In the genomic region with DNA sequence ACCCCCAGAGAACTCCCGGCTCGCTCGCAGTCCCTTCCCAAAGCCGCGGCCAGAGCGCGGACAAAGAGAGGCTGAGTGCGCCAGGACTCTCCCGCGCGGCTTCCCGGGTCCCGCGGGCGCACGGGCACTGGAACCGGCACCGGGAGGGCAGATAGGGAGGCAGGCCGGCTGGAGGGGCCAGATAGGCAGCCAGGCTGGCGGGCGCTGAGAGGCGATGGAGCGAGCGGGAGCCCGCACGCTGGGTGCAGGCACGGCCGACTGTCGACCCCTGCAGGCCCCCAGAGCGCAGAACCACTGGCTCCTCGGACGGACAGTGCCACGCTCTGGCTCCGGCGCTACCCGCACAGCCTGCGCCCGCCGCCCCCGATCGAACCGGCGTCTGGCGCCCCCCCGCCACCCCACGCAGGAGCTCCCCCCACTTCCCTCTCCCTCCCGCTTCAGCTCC, we compare ENCODE assay signal across 7 cellular contexts. TPM values are rescaled to one million over a fixed set of nuclear protein-coding genes. Genes with fewer than 3 reads are reported as not detected.
DNase-seq lines count a peak whose midpoint lies in the region; ATAC-seq and TF ChIP-seq lines count a peak whose summit lies in the region.

No MANE protein-coding gene starts in this region.

- no peaks in the 10 kb centered on the region for H4K20me1 ChIP-seq in IMR-90 (ENCODE audit: insufficient read depth, low read length)

- peak overlapping the region in 1 of 2 experiments; percentile 40; a peak in 2 of 4 replicates for H4K8ac ChIP-seq in IMR-90 (ENCODE audit: low read depth in 2 of 2, low read length in 2 of 2)

- in situ Hi-C loops in IMR-90 (cut with MboI; ENCODE audit: low sequenced_read_pairs): no loop called here

- no peaks in the 10 kb centered on the region for H3K27me3 Mint-ChIP-seq in naive B cell

- H3K9ac ChIP-seq in IMR-90 (ENCODE audit: low read depth, low read length): peak overlapping the region; percentile 79

- 0 out of 2 replicates have a peak, but pooled peaks cover 7% of the 10 kb centered on the region for H3K9me1 ChIP-seq in IMR-90 (ENCODE audit: insufficient read depth, low read length)

- H3K79me1 ChIP-seq in IMR-90 (ENCODE audit: low read depth in 1 of 2, low read length in 2 of 2): peaks cover 0 to 14% of the 10 kb centered on the region in 2 experiments; a peak in 2 of 4 replicates

- dilution Hi-C loops in IMR-90 (cut with HindIII; ENCODE audit: low sequenced_read_pairs, unreplicated experiment): no loop called here

- intact Hi-C loops in IMR-90 (cut with micrococcal nuclease) (no loop called here), esophagus muscularis mucosa (cut with DNase I) (loop anchor here (5.0 to 10.0 kb wide), 2 partner anchors 38 to 266 kb away; a partner anchor contains a TSS), tibial artery (cut with DNase I; ENCODE audit: low total_unique reads) (loop anchor here (10.0 kb wide), 1 partner anchor 86 kb away; a partner anchor contains a TSS)

- 1% methylated on average over 16 of the region's 47 CpGs; no CpG with 5 or more reads in 1 of the 2 experiments for WGBS in IMR-90 (ENCODE audit: extremely low coverage in 2 of 2, insufficient read length in 1 of 2), 2 experiments
- WGBS in esophagus muscularis mucosa: 0% methylated on average over 10 of the region's 47 CpGs

- no peak overlapping the region; the same call in 1 of the 2 replicates for H3K18ac ChIP-seq in IMR-90 (ENCODE audit: low read depth, low read length)

- H3K9me3 ChIP-seq in IMR-90 (ENCODE audit: control insufficient read depth, insufficient read depth, low read length) (no peaks in the 10 kb centered on the region), WERI-Rb-1 (ENCODE audit: severe bottlenecking) (no peaks in the 10 kb centered on the region), esophagus muscularis mucosa (no peaks in the 10 kb centered on the region), tibial artery (no peaks in the 10 kb centered on the region)

- H3K27ac Mint-ChIP-seq in naive B cell: peak overlapping the region in 4 of 6 donors; percentile 62 to 81 (median 70)

- peak overlapping the region; percentile 64 for H4K91ac ChIP-seq in IMR-90 (ENCODE audit: insufficient read depth, low read depth, low read length)

- TF ChIP-seq POLR2A in IMR-90 (IDR thresholded peaks at IDR 0.05; ENCODE audit: low read depth, low read length) (no peak), esophagus muscularis mucosa (IDR thresholded peaks at IDR 0.05; ENCODE audit: low read depth) (no peak)

- H3K27me3 ChIP-seq in IMR-90 (ENCODE audit: control insufficient read depth, insufficient read depth, low read length) (no peaks in the 10 kb centered on the region), WERI-Rb-1 (ENCODE audit: insufficient read depth, low read depth, severe bottlenecking) (no peaks in the 10 kb centered on the region), esophagus muscularis mucosa (no peaks in the 10 kb centered on the region), tibial artery (no peaks in the 10 kb centered on the region)

- peak overlapping the region; percentile 97 for H2AK9ac ChIP-seq in IMR-90 (replicated peaks; ENCODE audit: low read depth, low read length, poor library complexity)

- peak; percentile 24; the same call in 1 of the 2 replicates for TF ChIP-seq RAD21 in IMR-90 (IDR thresholded peaks at IDR 0.05; ENCODE audit: low read length)

- peak overlapping the region; percentile 61; the same call in 1 of the 2 replicates for H2AK5ac ChIP-seq in IMR-90 (ENCODE audit: low read depth, low read length)

- H3K4me3 Mint-ChIP-seq in naive B cell: peak overlapping the region; percentile 83 to 92 (median 86)

- peak; percentile 76 for DNase-seq in ELF-1 (ENCODE audit: low read depth, low spot score)
- peak; percentile 34 for DNase-seq in IMR-90
- peak; percentile 64 for DNase-seq in WERI-Rb-1
- no peak for DNase-seq in esophagus muscularis mucosa (ENCODE audit: extremely low spot score)
- peak; percentile 46 for DNase-seq in naive B cell
- no peak for DNase-seq in tibial artery

- CTCF ChIA-PET in IMR-90 (lab: Yijun Ruan, JAX): interaction anchor here (0.6 to 2.5 kb wide), 2 partner anchors 25 to 317 kb away, joined by 6 to 9 read pairs; no protein-coding TSS in a partner anchor

- H3K36me3 ChIP-seq in IMR-90 (ENCODE audit: control insufficient read depth, insufficient read depth, low read length): no peaks in the 10 kb centered on the region
- H3K36me3 ChIP-seq in WERI-Rb-1: no peaks in the 10 kb centered on the region
- H3K36me3 ChIP-seq in esophagus muscularis mucosa: peaks cover 0 to 5% (median 0%) of the 10 kb centered on the region in 4 donors
- no peaks in the 10 kb centered on the region for H3K36me3 ChIP-seq in tibial artery

- peak overlapping the region; percentile 19; the same call in 1 of the 2 replicates for H3K56ac ChIP-seq in IMR-90 (ENCODE audit: extremely low read depth, insufficient read depth, low read length)

- H3K4me1 ChIP-seq in IMR-90 (ENCODE audit: control insufficient read depth, insufficient read depth, low read length): peaks cover 14% of the 10 kb centered on the region; the same call in 1 of the 2 replicates
- H3K4me1 ChIP-seq in esophagus muscularis mucosa: peaks cover 13 to 63% (median 49%) of the 10 kb centered on the region in 4 donors
- peaks cover 0 to 36% (median 19%) of the 10 kb centered on the region in 4 donors for H3K4me1 ChIP-seq in tibial artery

- H3K4me3 ChIP-seq in IMR-90 (ENCODE audit: insufficient read depth, low read depth, low read length): peak overlapping the region; percentile 88
- H3K4me3 ChIP-seq in WERI-Rb-1 (ENCODE audit: low read depth, low read length): peak overlapping the region; percentile 87
- H3K4me3 ChIP-seq in esophagus muscularis mucosa: peak overlapping the region; percentile 67 to 86 (median 80)
- H3K4me3 ChIP-seq in tibial artery: peak overlapping the region; percentile 73 to 81

- ATAC-seq in GM21390 (IDR thresholded peaks at IDR 0.05; ENCODE audit: unreplicated experiment) (peak; percentile 11), IMR-90 (ENCODE audit: low read depth) (peak; percentile 38), naive B cell (ENCODE audit: low read depth in 2 of 2) (peak; percentile 18 to 21)

- peak overlapping the region; percentile 72 for H3K4ac ChIP-seq in IMR-90 (ENCODE audit: low read depth, low read length)

- no peaks in the 10 kb centered on the region for H3K36me3 Mint-ChIP-seq in naive B cell

- no peak overlapping the region for H2BK5ac ChIP-seq in IMR-90 (ENCODE audit: low read depth, low read length, poor library complexity, severe bottlenecking)

- POLR2A ChIA-PET in IMR-90 (lab: Charles Lee; ENCODE audit: unreplicated experiment): no interaction called here

- H3K4me2 ChIP-seq in IMR-90 (ENCODE audit: low read depth, low read length): peak overlapping the region; percentile 69

- no peak overlapping the region for H4K5ac ChIP-seq in IMR-90 (ENCODE audit: low read depth, low read length)

- no TSS peak for BruUV-seq in IMR-90 (replicated peaks; lab: Mats Ljungman, UMichigan)

- H2BK20ac ChIP-seq in IMR-90 (ENCODE audit: low read depth, low read length): no peak overlapping the region

- H2AFZ ChIP-seq in IMR-90 (replicated peaks; ENCODE audit: low read length, poor library complexity): peak overlapping the region; percentile 94

- TF ChIP-seq EP300 in esophagus muscularis mucosa (IDR thresholded peaks at IDR 0.05): no peak

- H3K4me1 Mint-ChIP-seq in naive B cell: peaks cover 23 to 29% (median 24%) of the 10 kb centered on the region in 3 donors

- no peak overlapping the region; the same call in 1 of the 2 replicates for H3K23ac ChIP-seq in IMR-90 (ENCODE audit: low read depth, low read length)

- H2BK120ac ChIP-seq in IMR-90 (ENCODE audit: low read depth, low read length): no peak overlapping the region

- no peak overlapping the region for H2BK15ac ChIP-seq in IMR-90 (ENCODE audit: low read depth, low read length)

- H3K27ac ChIP-seq in IMR-90 (ENCODE audit: insufficient read depth, low read length) (peak overlapping the region; percentile 36), WERI-Rb-1 (peak overlapping the region; percentile 96), esophagus muscularis mucosa (replicated peaks in 1 of 4) (peak overlapping the region; percentile 86 to 90 (median 88)), tibial artery (peak overlapping the region; percentile 91 to 95)

- no peaks in the 10 kb centered on the region for H3K9me3 Mint-ChIP-seq in naive B cell

- peak overlapping the region; percentile 80 for H3K14ac ChIP-seq in IMR-90 (replicated peaks; ENCODE audit: low read depth, low read length)

- TF ChIP-seq CTCF in IMR-90 (conservative IDR thresholded peaks at IDR 0.05; ENCODE audit: low read depth, low read length) (peak; percentile 41), WERI-Rb-1 (IDR thresholded peaks at IDR 0.05; ENCODE audit: low read depth, low read length) (peak; percentile 64), esophagus muscularis mucosa (IDR thresholded peaks at IDR 0.05) (peak in 1 of 3 experiments; percentile 22), tibial artery (IDR thresholded peaks at IDR 0.05) (peak in 1 of 2 experiments; percentile 10)

RNA-seq across cellular contexts. Expression of a gene that starts 0.6 kb away (rescaled TPM):
- total RNA-seq in IMR-90 (2012; rRNA removed): 1.9 and 2.0 TPM in 2 replicates
- polyA plus RNA-seq in IMR-90 (2012; rRNA removed): 6.2 and 6.6 TPM in 2 replicates
- polyA plus RNA-seq in IMR-90 (2012; cell fraction: cytosol; rRNA removed): 3.6 and 12.7 TPM in 2 replicates
- 19.1 and 30.0 TPM in 2 replicates for polyA plus RNA-seq in IMR-90 (2012; cell fraction: nucleus; rRNA removed; ENCODE audit: low replicate concordance)
- total RNA-seq in esophagus muscularis mucosa: 10 to 100 TPM in 2 of 4 donors, 1 to 10 TPM in 2; 5.2 to 17.9 (median 7.8) TPM
- polyA plus RNA-seq in naive B cell (ENCODE audit: low read depth in 6 of 6): not detected

RNA-seq across cellular contexts. Expression of a gene that starts 39.2 kb away (rescaled TPM):
- total RNA-seq in IMR-90 (2012; rRNA removed) (1.4 and 1.7 TPM in 2 replicates), esophagus muscularis mucosa (1 to 10 TPM; 6.2 to 7.3 (median 6.7) TPM)
- polyA plus RNA-seq in IMR-90 (2012; rRNA removed) (4.3 and 4.6 TPM in 2 replicates), naive B cell (ENCODE audit: low read depth in 6 of 6) (1 to 10 TPM in 5 of 6 donors, under 1 TPM in 1; 0.89 to 4.0 (median 2.0) TPM)
- 4.3 and 4.7 TPM in 2 replicates for polyA plus RNA-seq in IMR-90 (2012; cell fraction: cytosol; rRNA removed)
- 11.7 and 31.3 TPM in 2 replicates for polyA plus RNA-seq in IMR-90 (2012; cell fraction: nucleus; rRNA removed; ENCODE audit: low replicate concordance)

RNA-seq across cellular contexts. Expression of a gene that starts 51.6 kb away (rescaled TPM):
- total RNA-seq in IMR-90 (2012; rRNA removed) (57.2 and 60.8 TPM in 2 replicates), esophagus muscularis mucosa (10 to 100 TPM; 45.3 to 94.5 (median 77.5) TPM)
- polyA plus RNA-seq in IMR-90 (2012; rRNA removed) (52.3 and 74.7 TPM in 2 replicates), naive B cell (ENCODE audit: low read depth in 6 of 6) (1 to 10 TPM in 1 of 6 donors, under 1 TPM in 4, not detected in 1; 0.16 to 1.6 (median 0.37) TPM)
- polyA plus RNA-seq in IMR-90 (2012; cell fraction: cytosol; rRNA removed): 67.7 and 79.7 TPM in 2 replicates
- polyA plus RNA-seq in IMR-90 (2012; cell fraction: nucleus; rRNA removed; ENCODE audit: low replicate concordance): 31.2 and 77.9 TPM in 2 replicates

RNA-seq across cellular contexts. Expression of a gene that starts 55.9 kb away (rescaled TPM):
- total RNA-seq in IMR-90 (2012; rRNA removed) (72.1 and 80.3 TPM in 2 replicates), esophagus muscularis mucosa (100 to 1,000 TPM in 1 of 4 donors, 10 to 100 TPM in 3; 68.1 to 122 (median 98.2) TPM)
- polyA plus RNA-seq in IMR-90 (2012; rRNA removed) (169 and 209 TPM in 2 replicates), naive B cell (ENCODE audit: low read depth in 6 of 6) (100 to 1,000 TPM; 264 to 432 (median 286) TPM)
- polyA plus RNA-seq in IMR-90 (2012; cell fraction: cytosol; rRNA removed): 211 and 228 TPM in 2 replicates
- 173 and 195 TPM in 2 replicates for polyA plus RNA-seq in IMR-90 (2012; cell fraction: nucleus; rRNA removed; ENCODE audit: low replicate concordance)

Comparison
In these comparisons a context has a peak if more than half of its experiments do, and no peak if none do; other contexts are left out.
1. DNase-seq: peak in ELF-1 (single experiment), IMR-90 (single experiment), WERI-Rb-1 (single experiment) and naive B cell (single experiment); none in esophagus muscularis mucosa (single experiment) and tibial artery (0 of 2).
2. H3K27ac ChIP-seq: peak in every context shown above with its lines; median percentile 96 in WERI-Rb-1; 93 in tibial artery; 88 in esophagus muscularis mucosa; 36 in IMR-90.
3. Peak in every context shown above with its lines, with median percentiles within 50 percentile points of each other: ATAC-seq and H3K4me3 ChIP-seq.